ENCODE assay signal across 22 cellular contexts in genomic region chr9:111274737-111275136, GRCh38. TPM values are rescaled to one million over a fixed set of nuclear protein-coding genes. Genes with fewer than 3 reads are reported as not detected.
DNase-seq lines count a peak whose midpoint lies in the region; ATAC-seq, FAIRE-seq and TF ChIP-seq lines count a peak whose summit lies in the region.
"Had no signal": no experiment of that assay in that cellular context is flagged by ENCODE, and none has a peak within 500 bp of the region (broad histone marks: within the 10 kb centered on the region; RNA-seq: fewer than 3 reads in every experiment).

No MANE protein-coding gene starts in this region.

- TF ChIP-seq EP300 in sigmoid colon (IDR thresholded peaks at IDR 0.05), result no peak

- H4K20me1 ChIP-seq in IMR-90 (ENCODE audit: insufficient read depth, low read length), result no peaks in the 10 kb centered on the region
- H4K20me1 ChIP-seq in keratinocyte (ENCODE audit: control insufficient read depth, extremely low read depth, insufficient read depth, low read length), result no peaks in the 10 kb centered on the region

- no peaks in the 10 kb centered on the region for H3K9me3 ChIP-seq in IMR-90 (ENCODE audit: control insufficient read depth, insufficient read depth, low read length)
- H3K9me3 ChIP-seq in keratinocyte (ENCODE audit: control insufficient read depth, low read depth, low read length), result no peaks in the 10 kb centered on the region
- H3K9me3 ChIP-seq in sigmoid colon, result no peaks in the 10 kb centered on the region
- H3K9me3 ChIP-seq in SJCRH30 (replicated peaks), result no peaks in the 10 kb centered on the region
- H3K9me3 ChIP-seq: Caco-2 had no signal

- H3K79me2 ChIP-seq in keratinocyte (ENCODE audit: control insufficient read depth, insufficient read depth, low read length), result no peaks in the 10 kb centered on the region

- TF ChIP-seq POLR2A in IMR-90 (IDR thresholded peaks at IDR 0.05; ENCODE audit: low read depth, low read length), result no peak
- TF ChIP-seq POLR2A in sigmoid colon (IDR thresholded peaks at IDR 0.05), result no peak

- no peak overlapping the region for H3K4me3 ChIP-seq in IMR-90 (ENCODE audit: insufficient read depth, low read depth, low read length)
- H3K4me3 ChIP-seq in fibroblast of mammary gland (ENCODE audit: control insufficient read depth, low read depth, low read length), result no peak overlapping the region
- H3K4me3 ChIP-seq in keratinocyte (ENCODE audit: control insufficient read depth in 2 of 3, extremely low read depth in 1 of 3, insufficient read depth in 2 of 3, low read depth in 1 of 3, low read length in 3 of 3), result no peak overlapping the region
- no peak overlapping the region for H3K4me3 ChIP-seq in sigmoid colon
- no peak overlapping the region for H3K4me3 ChIP-seq in SJCRH30
- H3K4me3 ChIP-seq: GM12878, GM23338 had no signal

- H2AK9ac ChIP-seq in IMR-90 (replicated peaks; ENCODE audit: low read depth, low read length, poor library complexity), result no peak overlapping the region

- no peak overlapping the region for H3K14ac ChIP-seq in IMR-90 (replicated peaks; ENCODE audit: low read depth, low read length)

- intact Hi-C loops in IMR-90 (cut with micrococcal nuclease), result no loop called here
- intact Hi-C loops in sigmoid colon (cut with DNase I), result no loop called here

- H3K4me2 ChIP-seq in IMR-90 (ENCODE audit: low read depth, low read length) (no peak overlapping the region), keratinocyte (ENCODE audit: control insufficient read depth, extremely low read depth, insufficient read depth, low read depth, low read length) (no peak overlapping the region)
- H3K4me2 ChIP-seq: GM23338 had no signal

- H3K9me3 Mint-ChIP-seq in stimulated activated naive CD8-positive, alpha-beta T cell treated with anti-CD3 and anti-CD28 coated beads, Interleukin-15, amount 100 ng/mL, for 72 hours, result no peaks in the 10 kb centered on the region
- H3K9me3 Mint-ChIP-seq: CD8-positive, alpha-beta T cell; GM23338; H9 had no signal

- 0 out of 2 replicates have a peak, but pooled peaks cover 2% of the 10 kb centered on the region for H3K9me1 ChIP-seq in IMR-90 (ENCODE audit: insufficient read depth, low read length)
- no peaks in the 10 kb centered on the region for H3K9me1 ChIP-seq in keratinocyte (ENCODE audit: control insufficient read depth, extremely low read depth, insufficient read depth, low read length)

- H3K27ac ChIP-seq in IMR-90 (ENCODE audit: insufficient read depth, low read length) (no peak overlapping the region), keratinocyte (ENCODE audit: control insufficient read depth, insufficient read depth, low read length) (no peak overlapping the region), sigmoid colon (no peak overlapping the region), SJCRH30 (no peak overlapping the region)

- H2BK15ac ChIP-seq in IMR-90 (ENCODE audit: low read depth, low read length), result no peak overlapping the region

- H2AFZ ChIP-seq in IMR-90 (replicated peaks; ENCODE audit: low read length, poor library complexity) (no peak overlapping the region), keratinocyte (ENCODE audit: control insufficient read depth, low read length) (no peak overlapping the region)
- H2AFZ ChIP-seq: GM23338 had no signal

- no peak overlapping the region for H3K56ac ChIP-seq in IMR-90 (ENCODE audit: extremely low read depth, insufficient read depth, low read length)

- no peaks in the 10 kb centered on the region for H3K4me1 Mint-ChIP-seq in stimulated activated naive CD8-positive, alpha-beta T cell treated with anti-CD3 and anti-CD28 coated beads, Interleukin-15, amount 100 ng/mL, for 72 hours

- H3K4me3 Mint-ChIP-seq in stimulated activated naive CD8-positive, alpha-beta T cell treated with anti-CD3 and anti-CD28 coated beads, Interleukin-15, amount 100 ng/mL, for 72 hours, result no peak overlapping the region
- H3K4me3 Mint-ChIP-seq: CD8-positive, alpha-beta T cell; GM23338; H9 had no signal

- no peaks in the 10 kb centered on the region for H3K27me3 Mint-ChIP-seq in stimulated activated naive CD8-positive, alpha-beta T cell treated with anti-CD3 and anti-CD28 coated beads, Interleukin-15, amount 100 ng/mL, for 72 hours

- H4K8ac ChIP-seq in IMR-90 (ENCODE audit: low read depth in 2 of 2, low read length in 2 of 2), result no peak overlapping the region

- H3K18ac ChIP-seq in IMR-90 (ENCODE audit: low read depth, low read length), result no peak overlapping the region

- no peak overlapping the region for H3K4ac ChIP-seq in IMR-90 (ENCODE audit: low read depth, low read length)

- no peaks in the 10 kb centered on the region for H3K27me3 ChIP-seq in IMR-90 (ENCODE audit: control insufficient read depth, insufficient read depth, low read length)
- peaks cover under 1% of the 10 kb centered on the region for H3K27me3 ChIP-seq in keratinocyte (ENCODE audit: control insufficient read depth, extremely low read depth, insufficient read depth, low read length)
- no peaks in the 10 kb centered on the region for H3K27me3 ChIP-seq in sigmoid colon
- no peaks in the 10 kb centered on the region for H3K27me3 ChIP-seq in SJCRH30

- H3K27ac Mint-ChIP-seq in stimulated activated naive CD8-positive, alpha-beta T cell treated with anti-CD3 and anti-CD28 coated beads, Interleukin-15, amount 100 ng/mL, for 72 hours, result no peak overlapping the region
- H3K27ac Mint-ChIP-seq: CD8-positive, alpha-beta T cell; GM23338; H9 had no signal

- DNase-seq in IMR-90 (peak; percentile 57), RPMI7951 (ENCODE audit: low read depth) (peak; percentile 11), fibroblast of mammary gland (ENCODE audit: low read depth) (peak; percentile 47), keratinocyte (ENCODE audit: low read depth, low spot score) (no peak), sigmoid colon (no peak), SJCRH30 (no peak)
- no peak for DNase-seq in stimulated activated naive CD8-positive, alpha-beta T cell treated with anti-CD3 and anti-CD28 coated beads, Interleukin-15, amount 100 ng/mL, for 72 hours
- DNase-seq: C1 segment of cervical spinal cord; Caco-2; CD8-positive, alpha-beta T cell; DMS153; DND-41; GDM1; H9 had no signal

- no peak overlapping the region for H2BK20ac ChIP-seq in IMR-90 (ENCODE audit: low read depth, low read length)

- no TSS peak for BruUV-seq in IMR-90 (replicated peaks; lab: Mats Ljungman, UMichigan)

- in situ Hi-C loops in IMR-90 (cut with MboI; ENCODE audit: low sequenced_read_pairs), result no loop called here

- H3K4me1 ChIP-seq in IMR-90 (ENCODE audit: control insufficient read depth, insufficient read depth, low read length), result peaks cover 2% of the 10 kb centered on the region; the same call in 1 of the 2 replicates
- H3K4me1 ChIP-seq in keratinocyte (ENCODE audit: control insufficient read depth, extremely low read depth, insufficient read depth, low read length), result no peaks in the 10 kb centered on the region
- H3K4me1 ChIP-seq in sigmoid colon, result peaks cover 0 to 4% (median 0%) of the 10 kb centered on the region in 4 donors
- H3K4me1 ChIP-seq in SJCRH30, result no peaks in the 10 kb centered on the region
- H3K4me1 ChIP-seq: Caco-2 had no signal

- H3K79me1 ChIP-seq in IMR-90 (ENCODE audit: low read depth in 1 of 2, low read length in 2 of 2), result no peaks in the 10 kb centered on the region

- H2BK5ac ChIP-seq in IMR-90 (ENCODE audit: low read depth, low read length, poor library complexity, severe bottlenecking), result no peak overlapping the region

- H4K91ac ChIP-seq in IMR-90 (ENCODE audit: insufficient read depth, low read depth, low read length), result no peak overlapping the region

- H2AK5ac ChIP-seq in IMR-90 (ENCODE audit: low read depth, low read length), result no peak overlapping the region

- ATAC-seq in IMR-90 (ENCODE audit: low read depth), result peak; percentile 75
- no peak for ATAC-seq in stimulated activated naive CD8-positive, alpha-beta T cell treated with anti-CD3 and anti-CD28 coated beads, Interleukin-15, amount 100 ng/mL, for 72 hours
- no peak for ATAC-seq in GM18858 (IDR thresholded peaks at IDR 0.05; ENCODE audit: unreplicated experiment)
- ATAC-seq: CD8-positive, alpha-beta T cell; GM23338; HCT116 had no signal

- H3K9ac ChIP-seq in IMR-90 (ENCODE audit: low read depth, low read length) (no peak overlapping the region), keratinocyte (ENCODE audit: control insufficient read depth, extremely low read depth, insufficient read depth, low read length) (no peak overlapping the region)

- no CpG with 5 or more reads among the region's 2 CpGs for WGBS in IMR-90 (ENCODE audit: extremely low coverage in 2 of 2, insufficient read length in 1 of 2), 2 experiments
- WGBS in sigmoid colon, 2 donors, result 95 to 98% methylated on average over 2 of the region's 2 CpGs

- H3K36me3 ChIP-seq in IMR-90 (ENCODE audit: control insufficient read depth, insufficient read depth, low read length), result no peaks in the 10 kb centered on the region
- no peaks in the 10 kb centered on the region for H3K36me3 ChIP-seq in keratinocyte (ENCODE audit: control insufficient read depth in 2 of 2, extremely low read depth in 1 of 2, insufficient read depth in 2 of 2, low read length in 2 of 2)
- H3K36me3 ChIP-seq in sigmoid colon, result no peaks in the 10 kb centered on the region
- no peaks in the 10 kb centered on the region for H3K36me3 ChIP-seq in SJCRH30

- H3K23ac ChIP-seq in IMR-90 (ENCODE audit: low read depth, low read length), result no peak overlapping the region

- dilution Hi-C loops in IMR-90 (cut with HindIII; ENCODE audit: low sequenced_read_pairs, unreplicated experiment), result no loop called here
- dilution Hi-C loops in keratinocyte (cut with MboI; ENCODE audit: extremely low pct_ligation_motif_present, low sequenced_read_pairs), result no loop called here

- no peak for TF ChIP-seq RAD21 in IMR-90 (IDR thresholded peaks at IDR 0.05; ENCODE audit: low read length)

- H4K5ac ChIP-seq in IMR-90 (ENCODE audit: low read depth, low read length), result no peak overlapping the region

- peak; percentile 69 for FAIRE-seq in keratinocyte (lab: Jason Lieb, UNC)
- FAIRE-seq: GM12878 had no signal

- POLR2A ChIA-PET in IMR-90 (lab: Charles Lee; ENCODE audit: unreplicated experiment), result no interaction called here

- CTCF ChIA-PET in IMR-90 (lab: Yijun Ruan, JAX), result interaction anchor here (0.7 kb wide), 1 partner anchor 25 kb away, joined by 3 read pairs; no protein-coding TSS in a partner anchor

- no peak overlapping the region for H2BK120ac ChIP-seq in IMR-90 (ENCODE audit: low read depth, low read length)

- TF ChIP-seq CTCF in IMR-90 (conservative IDR thresholded peaks at IDR 0.05; ENCODE audit: low read depth, low read length) (no peak), fibroblast of mammary gland (conservative IDR thresholded peaks at IDR 0.05; ENCODE audit: control insufficient read depth, insufficient read depth, low read depth, low read length) (no peak), keratinocyte (optimal IDR thresholded peaks at IDR 0.05 in 1 of 3, IDR thresholded peaks at IDR 0.05 in 1 of 3, conservative IDR thresholded peaks at IDR 0.05 in 1 of 3; ENCODE audit: extremely low read depth in 1 of 3, insufficient read depth in 2 of 3, low read length in 3 of 3) (no peak), sigmoid colon (IDR thresholded peaks at IDR 0.05) (no peak)

RNA-seq across cellular contexts. Expression of gene OR2K2, which starts 55.3 kb away (rescaled TPM):
- not detected in 2 replicates for total RNA-seq in IMR-90 (2012; rRNA removed)
- polyA plus RNA-seq in IMR-90 (2012; rRNA removed), result not detected in 2 replicates
- not detected in 2 replicates for polyA plus RNA-seq in IMR-90 (2012; cell fraction: cytosol; rRNA removed)
- polyA plus RNA-seq in IMR-90 (2012; cell fraction: nucleus; rRNA removed; ENCODE audit: low replicate concordance), result 0.15 TPM in 1 of 2 replicates, not detected in the other
- total RNA-seq in RPMI7951 (2014; rRNA removed; shearing (Covaris generic)), result not detected in 2 replicates
- polyA plus RNA-seq in keratinocyte, result not detected in 3 replicates
- polyA plus RNA-seq in keratinocyte (2011; ENCODE audit: low read depth), result not detected
- polyA plus RNA-seq in keratinocyte (2011; cell fraction: cytosol; rRNA removed), result not detected in 2 replicates
- not detected in 2 replicates for polyA plus RNA-seq in keratinocyte (2011; cell fraction: nucleus; rRNA removed)
- not detected in 2 replicates for polyA plus RNA-seq in keratinocyte (2012; ENCODE audit: low replicate concordance)
- polyA minus RNA-seq in keratinocyte, result not detected in 3 replicates
- not detected for polyA minus RNA-seq in keratinocyte (2011; cell fraction: cytosol; rRNA and poly(A)+ RNA removed)
- polyA minus RNA-seq in keratinocyte (2011; cell fraction: nucleus; rRNA and poly(A)+ RNA removed), result 1.0 TPM in 1 of 2 replicates, not detected in the other
- total RNA-seq in sigmoid colon, result not detected
- not detected for polyA plus RNA-seq in sigmoid colon
- not detected in 2 replicates for total RNA-seq in SJCRH30 (2014; rRNA removed; shearing (Covaris generic))
- total RNA-seq: A172; A673; Caco-2; CD8-positive, alpha-beta T cell; GM12878; GM23338; H4; H9 had no signal
- polyA plus RNA-seq: BJ, GM23338 had no signal

Comparison
In these comparisons a context has a peak if more than half of its experiments do, and no peak if none do; other contexts are left out.
1. DNase-seq: peak in IMR-90 (single experiment), RPMI7951 (single experiment) and fibroblast of mammary gland (single experiment); none in keratinocyte (single experiment), stimulated activated naive CD8-positive, alpha-beta T cell treated with anti-CD3 and anti-CD28 coated beads, Interleukin-15, amount 100 ng/mL, for 72 hours (0 of 2), sigmoid colon (single experiment) and SJCRH30 (0 of 2).